In the genomic region with DNA sequence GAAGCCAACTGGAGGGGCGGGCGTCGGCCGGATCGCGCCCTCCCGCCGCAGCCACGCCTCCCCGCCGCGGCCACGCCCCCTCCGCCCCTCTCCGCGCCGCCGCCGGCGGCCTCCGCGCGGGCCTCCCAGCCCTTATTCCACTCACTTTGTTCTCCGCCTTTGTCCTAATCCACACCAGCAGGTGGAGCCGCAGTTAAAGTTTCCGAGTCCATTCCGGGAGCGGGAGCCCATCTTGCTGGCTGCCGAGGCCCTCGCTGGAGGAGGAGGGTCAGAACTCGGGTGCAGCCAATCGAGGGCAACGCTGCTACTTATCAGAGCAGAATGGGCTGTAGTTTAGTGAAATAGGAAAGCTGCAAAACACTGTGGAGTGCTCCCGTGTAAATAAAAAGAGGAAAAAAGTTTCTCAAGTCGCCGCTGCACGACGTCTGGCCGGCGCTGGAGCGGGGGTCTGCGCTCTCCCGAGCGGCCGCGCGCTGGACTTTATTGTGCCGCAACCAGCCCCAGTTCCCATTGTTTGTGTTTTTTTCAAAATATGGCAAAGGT, we compare ENCODE assay signal across 2 cellular contexts.
A peak's percentile ranks its signal among the peaks of the same experiment; 100 is the strongest.
TF ChIP-seq lines count a peak whose summit lies in the region.

A gene (plus strand): TSS at position 271 of the 543 bp plus-strand sequence. CDS start 262 bp downstream, at position 533.

TF ChIP-seq in IMR-90, 13 proteins besides CTCF, POLR2A, EP300 and RAD21:
- TF ChIP-seq SMC3 (IDR thresholded peaks at IDR 0.05; ENCODE audit: low read depth, low read length) (peak; percentile 58), RCOR1 (IDR thresholded peaks at IDR 0.05; ENCODE audit: insufficient replicate concordance, low read length) (peak; percentile 92), RFX5 (IDR thresholded peaks at IDR 0.05; ENCODE audit: low read depth, low read length) (peak; percentile 41; the same call in 1 of the 2 replicates), CHD1 (IDR thresholded peaks at IDR 0.05; ENCODE audit: low read depth, low read length) (no peak; the same call in 1 of the 2 replicates), MXI1 (IDR thresholded peaks at IDR 0.05; ENCODE audit: borderline replicate concordance, low read depth, low read length) (peak; percentile 35; the same call in 1 of the 2 replicates), MAZ (IDR thresholded peaks at IDR 0.05; ENCODE audit: borderline replicate concordance, low read depth, low read length) (peak; percentile 80; the same call in 1 of the 2 replicates)
TF ChIP-seq in IMR-90: peak in this region for 5.

TF ChIP-seq in endothelial cell of umbilical vein, 7 proteins besides CTCF, POLR2A, EP300 and RAD21:
- TF ChIP-seq, protein P1, sequence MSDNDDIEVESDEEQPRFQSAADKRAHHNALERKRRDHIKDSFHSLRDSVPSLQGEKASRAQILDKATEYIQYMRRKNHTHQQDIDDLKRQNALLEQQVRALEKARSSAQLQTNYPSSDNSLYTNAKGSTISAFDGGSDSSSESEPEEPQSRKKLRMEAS (IDR thresholded peaks at IDR 0.05; ENCODE audit: insufficient read depth, insufficient read length) = no peak
- TF ChIP-seq MYC (IDR thresholded peaks at IDR 0.05; ENCODE audit: low read depth, low read length) (no peak), POLR2AphosphoS5 (IDR thresholded peaks at IDR 0.05; ENCODE audit: insufficient read depth, low read depth, low read length) (peak; percentile 75), FOS (IDR thresholded peaks at IDR 0.05; ENCODE audit: borderline replicate concordance, insufficient read depth, low read length) (no peak), EZH2 (IDR thresholded peaks at IDR 0.05; ENCODE audit: borderline replicate concordance, low read depth, low read length, severe bottlenecking) (no peak)
